12 cellular contexts compared by ENCODE assay signal in the genomic region with DNA sequence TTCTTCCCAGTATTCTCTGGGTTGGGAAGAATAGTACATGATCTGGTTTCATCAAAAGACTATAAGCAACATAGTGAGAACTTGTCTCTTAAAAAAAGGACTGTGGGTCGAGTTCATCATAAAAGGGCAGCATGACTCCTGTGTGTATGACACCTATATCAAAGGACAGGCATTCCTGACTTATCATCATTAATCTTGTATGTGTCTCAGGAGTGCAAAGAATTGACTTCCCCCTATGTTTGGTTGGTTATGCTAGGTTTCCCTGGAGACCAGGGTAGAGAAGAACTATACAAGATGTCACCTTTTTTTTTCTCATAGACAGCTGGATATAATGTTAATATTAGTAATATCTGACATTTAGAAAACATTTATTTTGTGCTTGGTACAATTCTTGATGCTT.
"Had no signal": no experiment of that assay in that cellular context is flagged by ENCODE, and none has a peak within 500 bp of the region (broad histone marks: within the 10 kb centered on the region; RNA-seq: fewer than 3 reads in every experiment).

No MANE protein-coding gene starts in this region.

- H3K27me3 Mint-ChIP-seq: activated B cell treated with CpG ODN at 0.5 μM for 24 hours; stimulated activated naive CD8-positive, alpha-beta T cell treated with anti-CD3 and anti-CD28 coated beads, Interleukin-15, amount 100 ng/mL, for 72 hours had no signal

- H3K4me3 Mint-ChIP-seq: activated B cell treated with CpG ODN at 0.5 μM for 24 hours; activated CD4-positive, alpha-beta T cell treated with anti-CD3 and anti-CD28 coated beads, Interleukin-2, amount 10 ng/mL, durations not matched to agents 7 days and 5 days; activated naive CD4-positive, alpha-beta T cell treated with anti-CD3 and anti-CD28 coated beads, Interleukin-2, amount 10 ng/mL, durations not matched to agents 7 days and 5 days; effector memory CD8-positive, alpha-beta T cell; stimulated activated naive CD8-positive, alpha-beta T cell treated with anti-CD3 and anti-CD28 coated beads, Interleukin-15, amount 100 ng/mL, for 72 hours; T-helper 1 cell treated with Interleukin-12 subunit alpha and Interleukin-12 subunit beta and Interleukin-4 antibody, amounts not matched to agents 30 μg/mL and 1 μg/mL, for 36 hours had no signal

- H3K27ac ChIP-seq: testis had no signal

- H3K9me3 Mint-ChIP-seq: activated B cell treated with CpG ODN at 0.5 μM for 24 hours; effector memory CD8-positive, alpha-beta T cell; stimulated activated naive CD8-positive, alpha-beta T cell treated with anti-CD3 and anti-CD28 coated beads, Interleukin-15, amount 100 ng/mL, for 72 hours; T-helper 1 cell treated with Interleukin-12 subunit alpha and Interleukin-12 subunit beta and Interleukin-4 antibody, amounts not matched to agents 30 μg/mL and 1 μg/mL, for 36 hours had no signal

- H3K4me3 ChIP-seq: testis had no signal

- DNase-seq: activated B cell treated with CpG ODN at 0.5 μM for 24 hours; activated CD4-positive, alpha-beta T cell treated with anti-CD3 and anti-CD28 coated beads, Interleukin-2, amount 10 ng/mL, durations not matched to agents 7 days and 5 days; activated CD8-positive, alpha-beta memory T cell treated with anti-CD3 and anti-CD28 coated beads for 24 hours; activated naive CD4-positive, alpha-beta T cell treated with anti-CD3 and anti-CD28 coated beads, Interleukin-2, amount 10 ng/mL, durations not matched to agents 7 days and 5 days; central memory CD4-positive, alpha-beta T cell; effector memory CD8-positive, alpha-beta T cell; stimulated activated CD4-positive, alpha-beta T cell treated with anti-CD3 and anti-CD28 coated beads, Interleukin-15, amount 100 ng/mL, for 24 hours; stimulated activated CD4-positive, alpha-beta T cell treated with anti-CD3 and anti-CD28 coated beads, Interleukin-4, amount 100 ng/mL, for 4 hours; stimulated activated naive CD8-positive, alpha-beta T cell treated with anti-CD3 and anti-CD28 coated beads, Interleukin-15, amount 100 ng/mL, for 72 hours; testis had no signal

- H3K27ac Mint-ChIP-seq: activated B cell treated with CpG ODN at 0.5 μM for 24 hours; activated CD4-positive, alpha-beta T cell treated with anti-CD3 and anti-CD28 coated beads, Interleukin-2, amount 10 ng/mL, durations not matched to agents 7 days and 5 days; activated naive CD4-positive, alpha-beta T cell treated with anti-CD3 and anti-CD28 coated beads, Interleukin-2, amount 10 ng/mL, durations not matched to agents 7 days and 5 days; effector memory CD8-positive, alpha-beta T cell; stimulated activated naive CD8-positive, alpha-beta T cell treated with anti-CD3 and anti-CD28 coated beads, Interleukin-15, amount 100 ng/mL, for 72 hours; T-helper 1 cell treated with Interleukin-12 subunit alpha and Interleukin-12 subunit beta and Interleukin-4 antibody, amounts not matched to agents 30 μg/mL and 1 μg/mL, for 36 hours had no signal

- H3K9me3 ChIP-seq: testis had no signal

- H3K27me3 ChIP-seq: testis had no signal

- ATAC-seq: effector memory CD8-positive, alpha-beta T cell; stimulated activated naive CD8-positive, alpha-beta T cell treated with anti-CD3 and anti-CD28 coated beads, Interleukin-15, amount 100 ng/mL, for 72 hours had no signal

- H3K4me1 Mint-ChIP-seq: activated B cell treated with CpG ODN at 0.5 μM for 24 hours; activated CD4-positive, alpha-beta T cell treated with anti-CD3 and anti-CD28 coated beads, Interleukin-2, amount 10 ng/mL, durations not matched to agents 7 days and 5 days; activated naive CD4-positive, alpha-beta T cell treated with anti-CD3 and anti-CD28 coated beads, Interleukin-2, amount 10 ng/mL, durations not matched to agents 7 days and 5 days; stimulated activated naive CD8-positive, alpha-beta T cell treated with anti-CD3 and anti-CD28 coated beads, Interleukin-15, amount 100 ng/mL, for 72 hours had no signal

- FAIRE-seq: urothelium cell line had no signal

- H3K4me1 ChIP-seq: testis had no signal
